ENCODE assay signal across 12 cellular contexts in the genomic region with DNA sequence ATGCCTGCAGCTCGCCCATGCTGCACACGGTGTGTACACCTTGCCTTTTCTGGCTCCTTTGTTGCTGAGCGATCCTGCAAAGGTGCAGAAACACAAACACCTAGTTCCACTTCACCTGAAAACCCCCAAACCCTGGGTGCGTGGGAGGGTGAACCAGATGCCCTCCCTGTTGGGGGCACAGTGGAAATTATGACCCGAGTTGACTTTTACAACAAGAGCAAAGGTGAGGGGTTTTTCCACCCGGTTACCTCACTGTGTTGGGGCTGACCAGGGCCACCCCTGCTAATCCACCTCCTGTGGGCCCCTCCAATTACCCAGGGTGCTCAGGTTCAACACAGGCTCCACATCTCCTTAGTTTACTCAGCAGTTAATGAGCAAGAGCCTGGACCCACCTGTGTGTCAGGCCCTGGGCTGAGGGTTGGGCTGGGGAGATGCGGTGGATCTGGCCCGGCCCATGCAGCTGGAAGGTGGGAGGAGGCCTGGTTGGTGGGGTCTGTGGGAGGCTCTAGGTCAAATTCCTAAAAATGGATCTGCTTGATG. TPM values are rescaled to one million over a fixed set of nuclear protein-coding genes. Genes with fewer than 3 reads are reported as not detected.
DNase-seq lines count a peak whose midpoint lies in the region; ATAC-seq, FAIRE-seq and TF ChIP-seq lines count a peak whose summit lies in the region.
"Had no signal": no experiment of that assay in that cellular context is flagged by ENCODE, and none has a peak within 500 bp of the region (broad histone marks: within the 10 kb centered on the region; RNA-seq: fewer than 3 reads in every experiment).

No MANE protein-coding gene starts in this region.

- peaks cover 30 to 53% of the 10 kb centered on the region in 2 donors for H3K36me3 Mint-ChIP-seq in stimulated activated naive B cell treated with anti-CD40 and anti-IgM and Interleukin-4, amounts not matched to agents 10 μg/mL and 1 μg/mL and 100 μg/mL, for 72 hours
- no peaks in the 10 kb centered on the region for H3K36me3 Mint-ChIP-seq in T-helper 17 cell (ENCODE audit: low read depth)

- peak overlapping the region; percentile 3 to 89 for H3K27ac ChIP-seq in kidney (ENCODE audit: low read depth in 2 of 2, low read length in 2 of 2)
- H3K27ac ChIP-seq: A549 had no signal

- peaks cover 10 to 11% of the 10 kb centered on the region in 2 donors for H3K9me3 Mint-ChIP-seq in stimulated activated naive B cell treated with anti-CD40 and anti-IgM and Interleukin-4, amounts not matched to agents 10 μg/mL and 1 μg/mL and 100 μg/mL, for 72 hours

- peak; percentile 41 for DNase-seq in activated CD4-positive, CD25-positive, alpha-beta regulatory T cell treated with anti-CD3 and anti-CD28 coated beads, Interleukin-2, amount 50 U/mL, for 16 hours (ENCODE audit: low read depth, low spot score)
- DNase-seq in activated CD4-positive, CD25-positive, alpha-beta regulatory T cell treated with anti-CD3 and anti-CD28 coated beads, Interleukin-2, amount 50 U/mL, for 72 hours: no peak
- peak; percentile 75 for DNase-seq in activated CD8-positive, alpha-beta memory T cell treated with anti-CD3 and anti-CD28 coated beads for 24 hours
- DNase-seq in kidney (no peak), T-helper 17 cell (no peak), germinal center (ENCODE audit: low spot score) (no peak)
- peak; percentile 93 for DNase-seq in stimulated activated naive B cell treated with anti-CD40 and anti-IgM and Interleukin-4, amounts not matched to agents 10 μg/mL and 1 μg/mL and 100 μg/mL, for 72 hours
- DNase-seq: DMS53, NCI-H2029, T1000 had no signal

- no peaks in the 10 kb centered on the region for H3K36me3 ChIP-seq in kidney (ENCODE audit: control insufficient read depth in 1 of 2, insufficient read depth in 2 of 2, low read length in 2 of 2)

- H3K27ac Mint-ChIP-seq in stimulated activated naive B cell treated with anti-CD40 and anti-IgM and Interleukin-4, amounts not matched to agents 10 μg/mL and 1 μg/mL and 100 μg/mL, for 72 hours: peak overlapping the region; percentile 99
- no peak overlapping the region for H3K27ac Mint-ChIP-seq in T-helper 17 cell

- H3K4me3 Mint-ChIP-seq in stimulated activated naive B cell treated with anti-CD40 and anti-IgM and Interleukin-4, amounts not matched to agents 10 μg/mL and 1 μg/mL and 100 μg/mL, for 72 hours: peak overlapping the region; percentile 86 to 91
- H3K4me3 Mint-ChIP-seq in T-helper 17 cell: no peak overlapping the region

- no peak for TF ChIP-seq CTCF in kidney (IDR thresholded peaks at IDR 0.05; ENCODE audit: borderline replicate concordance, extremely low read depth, insufficient read depth)

- H3K4me1 ChIP-seq in kidney (ENCODE audit: control insufficient read depth in 1 of 2, insufficient read depth in 1 of 2, low read depth in 1 of 2, low read length in 2 of 2): peaks cover 5 to 6% of the 10 kb centered on the region in 2 donors
- H3K4me1 ChIP-seq: A549 had no signal

- no peaks in the 10 kb centered on the region for H3K27me3 Mint-ChIP-seq in stimulated activated naive B cell treated with anti-CD40 and anti-IgM and Interleukin-4, amounts not matched to agents 10 μg/mL and 1 μg/mL and 100 μg/mL, for 72 hours
- H3K27me3 Mint-ChIP-seq in T-helper 17 cell: no peaks in the 10 kb centered on the region

- intact Hi-C loops in kidney (cut with DNase I): no loop called here

- FAIRE-seq in kidney (lab: Jason Lieb, UNC): no peak
- FAIRE-seq: A549 had no signal

- H3K9me3 ChIP-seq in kidney (ENCODE audit: control insufficient read depth in 1 of 2, low read length in 2 of 2): peaks cover 0 to 8% of the 10 kb centered on the region in 2 donors
- H3K9me3 ChIP-seq in T-helper 17 cell (ENCODE audit: control insufficient read depth, low read length, poor library complexity, severe bottlenecking): no peaks in the 10 kb centered on the region

- peak; percentile 66 to 67 for ATAC-seq in stimulated activated naive B cell treated with anti-CD40 and anti-IgM and Interleukin-4, amounts not matched to agents 10 μg/mL and 1 μg/mL and 100 μg/mL, for 72 hours (replicated peaks)
- ATAC-seq in T-helper 17 cell (no peak), HG03457 (IDR thresholded peaks at IDR 0.05; ENCODE audit: unreplicated experiment) (no peak)

- H3K4me1 Mint-ChIP-seq in stimulated activated naive B cell treated with anti-CD40 and anti-IgM and Interleukin-4, amounts not matched to agents 10 μg/mL and 1 μg/mL and 100 μg/mL, for 72 hours: peaks cover 58 to 90% of the 10 kb centered on the region in 2 donors
- H3K4me1 Mint-ChIP-seq in T-helper 17 cell: peaks cover 23% of the 10 kb centered on the region

- H3K4me3 ChIP-seq in kidney (ENCODE audit: low read length in 2 of 2): no peak overlapping the region
- H3K4me3 ChIP-seq: A549 had no signal

- H3K9ac ChIP-seq in kidney (ENCODE audit: low read length in 2 of 2): no peak overlapping the region

RNA-seq across cellular contexts. Expression of gene LRRC32, which starts 42.1 kb away (rescaled TPM):
- total RNA-seq in kidney: 136 TPM
- polyA plus RNA-seq in kidney (ENCODE audit: insufficient read depth, low read depth, low replicate concordance): 105 TPM
- 10 to 100 TPM in 1 of 2 donors, 1 to 10 TPM in 1; 3.2 to 11.5 TPM for total RNA-seq in T-helper 17 cell

Comparison
In these comparisons a context has a peak if more than half of its experiments do, and no peak if none do; other contexts are left out.
1. DNase-seq: peak in activated CD4-positive, CD25-positive, alpha-beta regulatory T cell treated with anti-CD3 and anti-CD28 coated beads, Interleukin-2, amount 50 U/mL, for 16 hours (single experiment), activated CD8-positive, alpha-beta memory T cell treated with anti-CD3 and anti-CD28 coated beads for 24 hours (single experiment) and stimulated activated naive B cell treated with anti-CD40 and anti-IgM and Interleukin-4, amounts not matched to agents 10 μg/mL and 1 μg/mL and 100 μg/mL, for 72 hours (single experiment); none in activated CD4-positive, CD25-positive, alpha-beta regulatory T cell treated with anti-CD3 and anti-CD28 coated beads, Interleukin-2, amount 50 U/mL, for 72 hours (single experiment), kidney (single experiment), T-helper 17 cell (0 of 3) and germinal center (single experiment).
2. ATAC-seq: peak in stimulated activated naive B cell treated with anti-CD40 and anti-IgM and Interleukin-4, amounts not matched to agents 10 μg/mL and 1 μg/mL and 100 μg/mL, for 72 hours (2 of 2); none in T-helper 17 cell (single experiment) and HG03457 (single experiment).
3. RNA of gene LRRC32, which starts 42.1 kb away (total RNA-seq): 136 TPM in kidney (single experiment); 3.2 to 11.5 TPM in T-helper 17 cell; every median in the first group is over 10 times any median in the second.